ENCODE assay signal across 32 cellular contexts in genomic region chr12:133135747-133136146, GRCh38.
"Had no signal": no experiment of that assay in that cellular context is flagged by ENCODE, and none has a peak within 500 bp of the region (broad histone marks: within the 10 kb centered on the region; RNA-seq: fewer than 3 reads in every experiment).

No MANE protein-coding gene starts in this region.

- H2AFZ ChIP-seq: neural progenitor cell had no signal

- H3K27ac ChIP-seq: lower lobe of right lung, neural progenitor cell, neutrophil, ovary, right atrium auricular region, right lobe of liver, suprapubic skin, thoracic aorta, tibial artery, upper lobe of right lung had no signal

- H3K4me3 ChIP-seq: lower lobe of right lung, neural progenitor cell, ovary, right atrium auricular region, right lobe of liver, smooth muscle cell, suprapubic skin, thoracic aorta, tibial artery, upper lobe of right lung had no signal

- FAIRE-seq: keratinocyte, urothelium cell line had no signal

- H3K27me3 Mint-ChIP-seq: naive B cell; progenitor cell of endocrine pancreas; stimulated activated memory B cell treated with anti-CD40 and anti-IgM and Interleukin-4, amounts not matched to agents 10 μg/mL and 1 μg/mL and 100 μg/mL, for 72 hours; stimulated activated naive CD8-positive, alpha-beta T cell treated with anti-CD3 and anti-CD28 coated beads, Interleukin-15, amount 100 ng/mL, for 72 hours had no signal

- H3K9ac ChIP-seq: neural progenitor cell had no signal

- H3K27me3 ChIP-seq: neural progenitor cell, neutrophil, ovary, right atrium auricular region, right lobe of liver, suprapubic skin, tibial artery, upper lobe of right lung had no signal

- DNase-seq: hippocampal formation; kidney glomerular epithelial cell; left cardiac atrium; left ventricle myocardium superior; lower lobe of right lung; mammary epithelial cell; mesenchymal stem cell; naive B cell; natural killer cell; nephron progenitor cell; ovary; right lobe of liver; stimulated activated CD4-positive, alpha-beta T cell treated with anti-CD3 and anti-CD28 coated beads, Interleukin-1b, Interleukin-23, amount 100 ng/mL, for 48 hours; stimulated activated CD4-positive, alpha-beta T cell treated with anti-CD3 and anti-CD28 coated beads, Interleukin-2, amount 100 ng/mL, for 48 hours; stimulated activated CD4-positive, alpha-beta T cell treated with anti-CD3 and anti-CD28 coated beads, Interleukin-4, amount 100 ng/mL, for 4 hours; stimulated activated CD8-positive, alpha-beta memory T cell treated with anti-CD3 and anti-CD28 coated beads, Interleukin-4, amount 100 ng/mL, for 48 hours; stimulated activated naive CD4-positive, alpha-beta T cell treated with Interleukin-2 at 50 U/mL for 16 hours; stimulated activated naive CD8-positive, alpha-beta T cell treated with anti-CD3 and anti-CD28 coated beads, Interleukin-15, amount 100 ng/mL, for 72 hours; tibial artery; trophoblast cell; upper lobe of right lung had no signal

- H3K36me3 ChIP-seq: neutrophil, ovary had no signal

- H3K4me2 ChIP-seq: neural progenitor cell, smooth muscle cell had no signal

- H3K4me3 Mint-ChIP-seq: natural killer cell; nephron progenitor cell; neural progenitor cell; stimulated activated memory B cell treated with anti-CD40 and anti-IgM and Interleukin-4, amounts not matched to agents 10 μg/mL and 1 μg/mL and 100 μg/mL, for 72 hours; stimulated activated naive CD8-positive, alpha-beta T cell treated with anti-CD3 and anti-CD28 coated beads, Interleukin-15, amount 100 ng/mL, for 72 hours had no signal

- H3K4me1 ChIP-seq: right lobe of liver, upper lobe of right lung had no signal

- H3K27ac Mint-ChIP-seq: natural killer cell; nephron progenitor cell; neural progenitor cell; progenitor cell of endocrine pancreas; stimulated activated memory B cell treated with anti-CD40 and anti-IgM and Interleukin-4, amounts not matched to agents 10 μg/mL and 1 μg/mL and 100 μg/mL, for 72 hours had no signal

- ATAC-seq: left cardiac atrium; left lobe of liver; left ventricle myocardium superior; lower lobe of right lung; natural killer cell; right lobe of liver; stimulated activated memory B cell treated with anti-CD40 and anti-IgM and Interleukin-4, amounts not matched to agents 10 μg/mL and 1 μg/mL and 100 μg/mL, for 72 hours; stimulated activated naive CD8-positive, alpha-beta T cell treated with anti-CD3 and anti-CD28 coated beads, Interleukin-15, amount 100 ng/mL, for 72 hours; upper lobe of right lung had no signal
